Comparison of ENCODE assay signal across 32 cellular contexts in genomic region chr22:19056951-19057401, GRCh38.
A peak's percentile ranks its signal among the peaks of the same experiment; 100 is the strongest.
DNase-seq lines count a peak whose midpoint lies in the region; ATAC-seq, FAIRE-seq and TF ChIP-seq lines count a peak whose summit lies in the region.
"Had no signal": no experiment of that assay in that cellular context is flagged by ENCODE, and none has a peak within 500 bp of the region (broad histone marks: within the 10 kb centered on the region; RNA-seq: fewer than 3 reads in every experiment).

No MANE protein-coding gene starts in this region.

- no peak for TF ChIP-seq CTCF in right atrium auricular region (IDR thresholded peaks at IDR 0.05)
- TF ChIP-seq CTCF in nephron progenitor cell (IDR thresholded peaks at IDR 0.05) = no peak

- DNase-seq in Right ventricle myocardium inferior (ENCODE audit: missing footprints) (peak; percentile 26), right atrium auricular region (ENCODE audit: low spot score) (no peak), ecto neural progenitor cell (ENCODE audit: low spot score) (peak; percentile 31), nephron progenitor cell (no peak), GM12891 (ENCODE audit: insufficient read length, low spot score) (no peak), SHP77 treated with DMSO at 0.1 percent for 48 hours (lab: John Stamatoyannopoulos, UW) (no peak)
- DNase-seq in effector CD4-positive, alpha-beta T cell = no peak
- DNase-seq: activated B cell treated with CpG ODN at 0.5 μM for 24 hours; activated CD8-positive, alpha-beta T cell treated with anti-CD3 and anti-CD28 coated beads for 36 hours; activated naive CD4-positive, alpha-beta T cell treated with Interleukin-2 at 50 U/mL for 16 hours; activated T-cell treated with anti-CD3 and anti-CD28 coated beads, Interleukin-2, amount 50 U/mL, for 4 hours; COR-L47; DMS79; GF-D8; left ventricle myocardium inferior; NCI-H1092; NCI-H187 treated with DMSO at 0.1 percent for 48 hours; NCI-H524 treated with DMSO at 0.1 percent for 48 hours; NK-92 treated with Interleukin-12 subunit alpha and Interleukin-12 subunit beta, amount 100 ng/mL, for 24 hours; retina; SIG-M5; stimulated activated CD4-positive, alpha-beta T cell treated with anti-CD3 and anti-CD28 coated beads, Interleukin-4, amount 100 ng/mL, for 1 hour; SW 1271 had no signal

- FAIRE-seq in GM12891 (lab: Jason Lieb, UNC) = no peak
- FAIRE-seq: endothelial cell of umbilical vein, GM19239, pancreas, urothelium cell line had no signal

- no peaks in the 10 kb centered on the region for H3K9me3 Mint-ChIP-seq in nephron progenitor cell
- H3K9me3 Mint-ChIP-seq: activated B cell treated with CpG ODN at 0.5 μM for 24 hours; activated CD8-positive, alpha-beta T cell treated with anti-CD3 and anti-CD28 coated beads for 36 hours; activated T-cell treated with anti-CD3 and anti-CD28 coated beads, Interleukin-2, amount 50 U/mL, for 4 hours; IgD-negative memory B cell; mesothelial cell of epicardium; natural killer cell had no signal

- H3K36me3 Mint-ChIP-seq in nephron progenitor cell (ENCODE audit: low read depth) = peaks cover 48% of the 10 kb centered on the region

- H3K9me3 ChIP-seq in right atrium auricular region = no peaks in the 10 kb centered on the region
- H3K9me3 ChIP-seq: BLaER1 treated with 17β-estradiol and CSF1 and Interleukin-3, amounts not matched to agents 10 nM and 100 nM; HAP-1; left ventricle myocardium inferior; pancreas had no signal

- intact Hi-C loops in Right ventricle myocardium inferior (cut with DNase I) = no loop called here

- H3K27me3 ChIP-seq in right atrium auricular region = no peaks in the 10 kb centered on the region
- H3K27me3 ChIP-seq: BLaER1 treated with 17β-estradiol and CSF1 and Interleukin-3, amounts not matched to agents 10 nM and 100 nM; pancreas had no signal

- H3K4me1 Mint-ChIP-seq in nephron progenitor cell = no peaks in the 10 kb centered on the region
- H3K4me1 Mint-ChIP-seq: activated B cell treated with CpG ODN at 0.5 μM for 24 hours, mesothelial cell of epicardium had no signal

- no peak for ATAC-seq in Right ventricle myocardium inferior
- ATAC-seq: activated CD8-positive, alpha-beta T cell treated with anti-CD3 and anti-CD28 coated beads for 36 hours; activated T-cell treated with anti-CD3 and anti-CD28 coated beads, Interleukin-2, amount 50 U/mL, for 4 hours; pancreas had no signal

- H3K4me3 Mint-ChIP-seq in nephron progenitor cell = no peak overlapping the region
- H3K4me3 Mint-ChIP-seq: activated B cell treated with CpG ODN at 0.5 μM for 24 hours; activated CD8-positive, alpha-beta T cell treated with anti-CD3 and anti-CD28 coated beads for 36 hours; activated T-cell treated with anti-CD3 and anti-CD28 coated beads, Interleukin-2, amount 50 U/mL, for 4 hours; IgD-negative memory B cell; mesothelial cell of epicardium; natural killer cell had no signal

- H3K27ac Mint-ChIP-seq in nephron progenitor cell = peak overlapping the region; percentile 42
- H3K27ac Mint-ChIP-seq: activated B cell treated with CpG ODN at 0.5 μM for 24 hours; activated CD8-positive, alpha-beta T cell treated with anti-CD3 and anti-CD28 coated beads for 36 hours; mesothelial cell of epicardium had no signal

- no peak overlapping the region for H3K4me3 ChIP-seq in right atrium auricular region
- H3K4me3 ChIP-seq: BLaER1 treated with 17β-estradiol and CSF1 and Interleukin-3, amounts not matched to agents 10 nM and 100 nM; HAP-1; left ventricle myocardium inferior; pancreas had no signal

- no peak for TF ChIP-seq POLR2A in GM12891 (IDR thresholded peaks at IDR 0.05; ENCODE audit: low read depth, low read length)

- H3K4me1 ChIP-seq in right atrium auricular region = no peaks in the 10 kb centered on the region
- H3K4me1 ChIP-seq: BLaER1 treated with 17β-estradiol and CSF1 and Interleukin-3, amounts not matched to agents 10 nM and 100 nM; HAP-1; pancreas had no signal

- peaks cover 49% of the 10 kb centered on the region for H3K36me3 ChIP-seq in right atrium auricular region
- H3K36me3 ChIP-seq: pancreas had no signal

- H3K27ac ChIP-seq in right atrium auricular region = no peak overlapping the region
- H3K27ac ChIP-seq: BLaER1 treated with 17β-estradiol and CSF1 and Interleukin-3, amounts not matched to agents 10 nM and 100 nM; left ventricle myocardium inferior; pancreas had no signal

- H3K27me3 Mint-ChIP-seq in nephron progenitor cell (ENCODE audit: low read depth, poor library complexity) = no peaks in the 10 kb centered on the region
- H3K27me3 Mint-ChIP-seq: activated B cell treated with CpG ODN at 0.5 μM for 24 hours; activated CD8-positive, alpha-beta T cell treated with anti-CD3 and anti-CD28 coated beads for 36 hours; IgD-negative memory B cell had no signal

TF ChIP-seq in GM12891, 5 proteins besides CTCF, POLR2A, EP300 and RAD21:
- TF ChIP-seq POU2F2 (IDR thresholded peaks at IDR 0.05; ENCODE audit: low read depth, low read length) (no peak), SPI1 (IDR thresholded peaks at IDR 0.05; ENCODE audit: low read depth, low read length) (no peak), POLR2AphosphoS5 (IDR thresholded peaks at IDR 0.05; ENCODE audit: low read depth, low read length) (no peak), TAF1 (IDR thresholded peaks at IDR 0.05; ENCODE audit: low read depth, low read length) (no peak), PAX5 (IDR thresholded peaks at IDR 0.05; ENCODE audit: insufficient read depth, low read length, severe bottlenecking) (no peak)

Comparison
In these comparisons a context has a peak if more than half of its experiments do, and no peak if none do; other contexts are left out.
1. DNase-seq: peak in Right ventricle myocardium inferior (single experiment) and ecto neural progenitor cell (single experiment); none in right atrium auricular region (single experiment), nephron progenitor cell (single experiment), GM12891 (single experiment), effector CD4-positive, alpha-beta T cell (single experiment) and SHP77 treated with DMSO at 0.1 percent for 48 hours (single experiment).